ENCODE assay signal across 11 cellular contexts in genomic region chr7:82204694-82205093, GRCh38.
DNase-seq lines count a peak whose midpoint lies in the region; ATAC-seq and TF ChIP-seq lines count a peak whose summit lies in the region.
"Had no signal": no experiment of that assay in that cellular context is flagged by ENCODE, and none has a peak within 500 bp of the region (broad histone marks: within the 10 kb centered on the region; RNA-seq: fewer than 3 reads in every experiment).

No MANE protein-coding gene starts in this region.

- no peak overlapping the region for H3K27ac ChIP-seq in neuronal stem cell (replicated peaks; ENCODE audit: low read length)

- no peak for TF ChIP-seq POLR2A in erythroblast (IDR thresholded peaks at IDR 0.05; ENCODE audit: low read length)

- no peak overlapping the region for H3K4ac ChIP-seq in neuronal stem cell (ENCODE audit: low read length)

- H3K14ac ChIP-seq in neuronal stem cell (ENCODE audit: low read length) = peak overlapping the region; percentile 12

- H4K8ac ChIP-seq in neuronal stem cell (ENCODE audit: low read depth, low read length) = no peak overlapping the region

- H3K36me3 ChIP-seq in neuronal stem cell (replicated peaks in 1 of 2; ENCODE audit: control insufficient read depth in 2 of 2, insufficient read depth in 2 of 2, low read length in 2 of 2) = no peaks in the 10 kb centered on the region

- ATAC-seq in GM18870 (IDR thresholded peaks at IDR 0.05; ENCODE audit: unreplicated experiment) = no peak
- ATAC-seq in GM21528 (IDR thresholded peaks at IDR 0.05; ENCODE audit: low FRiP score, unreplicated experiment) = no peak
- ATAC-seq: naive thymus-derived CD8-positive, alpha-beta T cell had no signal

- H3K18ac ChIP-seq in neuronal stem cell (ENCODE audit: low read length) = no peak overlapping the region

- peak; percentile 67 for DNase-seq in EH (ENCODE audit: low read depth)
- peak; percentile 54 for DNase-seq in NCI-H69 (lab: John Stamatoyannopoulos, UW)
- DNase-seq in erythroblast (lab: John Stamatoyannopoulos, UW) = peak; percentile 18 to 32
- no peak for DNase-seq in neuronal stem cell (ENCODE audit: low spot score)
- DNase-seq in posterior cingulate gyrus = no peak
- no peak for DNase-seq in activated gamma-delta T cell (lab: John Stamatoyannopoulos, UW)
- DNase-seq: naive thymus-derived CD8-positive, alpha-beta T cell; NCI-H1048; stimulated activated CD4-positive, alpha-beta T cell treated with anti-CD3 and anti-CD28 coated beads, Interleukin-2, amount 100 ng/mL, for 24 hours had no signal

- no CpG with 5 or more reads among the region's 4 CpGs for WGBS in neuronal stem cell (ENCODE audit: extremely low coverage in 2 of 2, insufficient read length in 2 of 2, insufficient replicate concordance in 1 of 2), 2 donors

- H3K9me3 ChIP-seq in neuronal stem cell (replicated peaks in 1 of 2; ENCODE audit: control insufficient read depth in 2 of 2, insufficient read depth in 1 of 2, low read depth in 1 of 2, low read length in 2 of 2) = peaks cover 8 to 9% of the 10 kb centered on the region in 2 donors

- no peak overlapping the region for H3K4me2 ChIP-seq in neuronal stem cell (ENCODE audit: insufficient read depth, low read length, poor library complexity, severe bottlenecking)

- H2AFZ ChIP-seq in neuronal stem cell (ENCODE audit: low read length) = no peak overlapping the region

- H4K91ac ChIP-seq in neuronal stem cell (ENCODE audit: low read depth, low read length, poor library complexity) = no peak overlapping the region

- no peaks in the 10 kb centered on the region for H3K27me3 ChIP-seq in neuronal stem cell (ENCODE audit: control insufficient read depth in 3 of 3, insufficient read depth in 3 of 3, low read depth in 1 of 3, low read length in 3 of 3)

- no peak overlapping the region for H2BK120ac ChIP-seq in neuronal stem cell (ENCODE audit: low read depth, low read length)

- intact Hi-C loops in posterior cingulate gyrus (cut with DNase I) = no loop called here

- no peak overlapping the region for H3K9ac ChIP-seq in neuronal stem cell (ENCODE audit: low read depth, low read length, poor library complexity)

- no peak overlapping the region for H3K23ac ChIP-seq in neuronal stem cell (ENCODE audit: low read depth, low read length, poor library complexity)

- no peak overlapping the region for H2BK5ac ChIP-seq in neuronal stem cell (ENCODE audit: low read length)

- H2AK5ac ChIP-seq in neuronal stem cell (ENCODE audit: low read depth, low read length) = no peak overlapping the region

- H3K79me1 ChIP-seq in neuronal stem cell (ENCODE audit: low read depth, low read length) = no peaks in the 10 kb centered on the region

- H2BK15ac ChIP-seq in neuronal stem cell (ENCODE audit: low read length) = no peak overlapping the region

- H3K4me1 ChIP-seq in neuronal stem cell (ENCODE audit: control insufficient read depth in 2 of 2, insufficient read depth in 1 of 2, low read depth in 1 of 2, low read length in 2 of 2) = no peaks in the 10 kb centered on the region

- H3K4me3 ChIP-seq in neuronal stem cell (ENCODE audit: low read length in 2 of 2) = no peak overlapping the region

- no peak overlapping the region for H2BK12ac ChIP-seq in neuronal stem cell (ENCODE audit: low read length)

Comparison
In these comparisons a context has a peak if more than half of its experiments do, and no peak if none do; other contexts are left out.
1. DNase-seq: peak in EH (single experiment), NCI-H69 (single experiment) and erythroblast (2 of 2); none in neuronal stem cell (single experiment), posterior cingulate gyrus (0 of 10) and activated gamma-delta T cell (single experiment).